In the genomic region with DNA sequence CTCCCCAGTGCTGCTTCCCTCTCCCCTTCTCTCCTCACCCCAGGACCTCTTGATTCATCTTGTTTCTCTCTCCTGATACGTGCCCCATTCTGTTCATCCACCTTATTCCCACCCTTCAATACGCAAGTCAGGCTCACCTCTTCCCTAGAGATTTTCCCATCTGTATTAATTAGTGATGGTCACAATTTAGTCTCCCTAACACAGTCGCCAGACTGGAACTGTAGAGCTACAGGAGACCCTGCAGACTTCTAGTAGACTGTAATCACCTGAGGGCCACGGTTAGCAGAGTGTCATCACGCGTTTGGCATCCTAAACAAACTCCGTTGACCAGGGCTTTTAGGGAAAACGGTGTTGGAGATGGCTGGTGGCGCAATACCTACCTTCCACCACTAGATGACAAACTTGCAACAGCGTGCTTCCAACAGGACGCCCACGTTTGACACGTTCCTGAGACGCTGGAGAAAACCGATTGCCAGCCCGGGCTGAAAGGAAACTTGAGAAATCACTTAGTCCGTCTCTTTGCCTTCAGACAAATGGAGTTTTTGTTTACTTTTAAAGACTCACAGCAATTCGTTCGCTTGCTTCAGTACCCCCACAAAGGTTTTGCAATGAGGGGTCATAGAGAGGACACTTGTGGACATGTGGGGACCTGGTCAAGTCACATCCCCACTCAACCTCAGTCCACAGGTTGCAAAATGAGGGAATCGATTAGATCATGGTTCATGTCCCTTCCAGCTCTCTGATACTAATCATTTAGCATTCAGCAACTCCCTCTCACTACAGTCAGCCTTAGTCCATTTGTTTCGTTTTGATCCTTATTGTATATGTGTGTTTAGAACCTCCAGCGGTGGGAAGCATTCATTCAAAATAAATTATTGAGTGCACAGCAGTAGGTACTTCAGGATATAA, we compare ENCODE assay signal across 1 cellular context.
TF ChIP-seq lines count a peak whose summit lies in the region.

No MANE protein-coding gene starts in this region.

TF ChIP-seq in GM12878, 131 proteins besides CTCF, POLR2A, EP300 and RAD21 (continued from another document):
- TF ChIP-seq, protein P1, sequence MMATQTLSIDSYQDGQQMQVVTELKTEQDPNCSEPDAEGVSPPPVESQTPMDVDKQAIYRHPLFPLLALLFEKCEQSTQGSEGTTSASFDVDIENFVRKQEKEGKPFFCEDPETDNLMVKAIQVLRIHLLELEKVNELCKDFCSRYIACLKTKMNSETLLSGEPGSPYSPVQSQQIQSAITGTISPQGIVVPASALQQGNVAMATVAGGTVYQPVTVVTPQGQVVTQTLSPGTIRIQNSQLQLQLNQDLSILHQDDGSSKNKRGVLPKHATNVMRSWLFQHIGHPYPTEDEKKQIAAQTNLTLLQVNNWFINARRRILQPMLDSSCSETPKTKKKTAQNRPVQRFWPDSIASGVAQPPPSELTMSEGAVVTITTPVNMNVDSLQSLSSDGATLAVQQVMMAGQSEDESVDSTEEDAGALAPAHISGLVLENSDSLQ (IDR thresholded peaks at IDR 0.05) = no peak; the same call in 1 of the 2 replicates
- no peak for TF ChIP-seq LARP7 (IDR thresholded peaks at IDR 0.05)
- TF ChIP-seq BRCA1 (IDR thresholded peaks at IDR 0.05; ENCODE audit: low read depth, low read length) = no peak
- TF ChIP-seq NFIC (IDR thresholded peaks at IDR 0.05; ENCODE audit: low read depth, low read length) = no peak
- TF ChIP-seq ZNF24 (IDR thresholded peaks at IDR 0.05) = 0 out of 2 replicates have a peak, but pooled peaks have one; percentile 46
- TF ChIP-seq, protein P2, sequence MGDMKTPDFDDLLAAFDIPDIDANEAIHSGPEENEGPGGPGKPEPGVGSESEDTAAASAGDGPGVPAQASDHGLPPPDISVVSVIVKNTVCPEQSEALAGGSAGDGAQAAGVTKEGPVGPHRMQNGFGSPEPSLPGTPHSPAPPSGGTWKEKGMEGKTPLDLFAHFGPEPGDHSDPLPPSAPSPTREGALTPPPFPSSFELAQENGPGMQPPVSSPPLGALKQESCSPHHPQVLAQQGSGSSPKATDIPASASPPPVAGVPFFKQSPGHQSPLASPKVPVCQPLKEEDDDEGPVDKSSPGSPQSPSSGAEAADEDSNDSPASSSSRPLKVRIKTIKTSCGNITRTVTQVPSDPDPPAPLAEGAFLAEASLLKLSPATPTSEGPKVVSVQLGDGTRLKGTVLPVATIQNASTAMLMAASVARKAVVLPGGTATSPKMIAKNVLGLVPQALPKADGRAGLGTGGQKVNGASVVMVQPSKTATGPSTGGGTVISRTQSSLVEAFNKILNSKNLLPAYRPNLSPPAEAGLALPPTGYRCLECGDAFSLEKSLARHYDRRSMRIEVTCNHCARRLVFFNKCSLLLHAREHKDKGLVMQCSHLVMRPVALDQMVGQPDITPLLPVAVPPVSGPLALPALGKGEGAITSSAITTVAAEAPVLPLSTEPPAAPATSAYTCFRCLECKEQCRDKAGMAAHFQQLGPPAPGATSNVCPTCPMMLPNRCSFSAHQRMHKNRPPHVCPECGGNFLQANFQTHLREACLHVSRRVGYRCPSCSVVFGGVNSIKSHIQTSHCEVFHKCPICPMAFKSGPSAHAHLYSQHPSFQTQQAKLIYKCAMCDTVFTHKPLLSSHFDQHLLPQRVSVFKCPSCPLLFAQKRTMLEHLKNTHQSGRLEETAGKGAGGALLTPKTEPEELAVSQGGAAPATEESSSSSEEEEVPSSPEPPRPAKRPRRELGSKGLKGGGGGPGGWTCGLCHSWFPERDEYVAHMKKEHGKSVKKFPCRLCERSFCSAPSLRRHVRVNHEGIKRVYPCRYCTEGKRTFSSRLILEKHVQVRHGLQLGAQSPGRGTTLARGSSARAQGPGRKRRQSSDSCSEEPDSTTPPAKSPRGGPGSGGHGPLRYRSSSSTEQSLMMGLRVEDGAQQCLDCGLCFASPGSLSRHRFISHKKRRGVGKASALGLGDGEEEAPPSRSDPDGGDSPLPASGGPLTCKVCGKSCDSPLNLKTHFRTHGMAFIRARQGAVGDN (IDR thresholded peaks at IDR 0.05) = peak; percentile 65
- no peak for TF ChIP-seq POLR2AphosphoS5 (IDR thresholded peaks at IDR 0.05; ENCODE audit: low read length)
- TF ChIP-seq TCF3 (IDR thresholded peaks at IDR 0.05; ENCODE audit: borderline replicate concordance, insufficient read depth, low read depth, low read length) = no peak
- TF ChIP-seq CHD2 (IDR thresholded peaks at IDR 0.05; ENCODE audit: borderline replicate concordance, low read depth, low read length) = 0 out of 2 replicates have a peak, but pooled peaks have one; percentile 25
- TF ChIP-seq NR2C1 (IDR thresholded peaks at IDR 0.05) = no peak
- no peak for TF ChIP-seq GABPA (IDR thresholded peaks at IDR 0.05; ENCODE audit: low read depth)
- TF ChIP-seq, protein P3, sequence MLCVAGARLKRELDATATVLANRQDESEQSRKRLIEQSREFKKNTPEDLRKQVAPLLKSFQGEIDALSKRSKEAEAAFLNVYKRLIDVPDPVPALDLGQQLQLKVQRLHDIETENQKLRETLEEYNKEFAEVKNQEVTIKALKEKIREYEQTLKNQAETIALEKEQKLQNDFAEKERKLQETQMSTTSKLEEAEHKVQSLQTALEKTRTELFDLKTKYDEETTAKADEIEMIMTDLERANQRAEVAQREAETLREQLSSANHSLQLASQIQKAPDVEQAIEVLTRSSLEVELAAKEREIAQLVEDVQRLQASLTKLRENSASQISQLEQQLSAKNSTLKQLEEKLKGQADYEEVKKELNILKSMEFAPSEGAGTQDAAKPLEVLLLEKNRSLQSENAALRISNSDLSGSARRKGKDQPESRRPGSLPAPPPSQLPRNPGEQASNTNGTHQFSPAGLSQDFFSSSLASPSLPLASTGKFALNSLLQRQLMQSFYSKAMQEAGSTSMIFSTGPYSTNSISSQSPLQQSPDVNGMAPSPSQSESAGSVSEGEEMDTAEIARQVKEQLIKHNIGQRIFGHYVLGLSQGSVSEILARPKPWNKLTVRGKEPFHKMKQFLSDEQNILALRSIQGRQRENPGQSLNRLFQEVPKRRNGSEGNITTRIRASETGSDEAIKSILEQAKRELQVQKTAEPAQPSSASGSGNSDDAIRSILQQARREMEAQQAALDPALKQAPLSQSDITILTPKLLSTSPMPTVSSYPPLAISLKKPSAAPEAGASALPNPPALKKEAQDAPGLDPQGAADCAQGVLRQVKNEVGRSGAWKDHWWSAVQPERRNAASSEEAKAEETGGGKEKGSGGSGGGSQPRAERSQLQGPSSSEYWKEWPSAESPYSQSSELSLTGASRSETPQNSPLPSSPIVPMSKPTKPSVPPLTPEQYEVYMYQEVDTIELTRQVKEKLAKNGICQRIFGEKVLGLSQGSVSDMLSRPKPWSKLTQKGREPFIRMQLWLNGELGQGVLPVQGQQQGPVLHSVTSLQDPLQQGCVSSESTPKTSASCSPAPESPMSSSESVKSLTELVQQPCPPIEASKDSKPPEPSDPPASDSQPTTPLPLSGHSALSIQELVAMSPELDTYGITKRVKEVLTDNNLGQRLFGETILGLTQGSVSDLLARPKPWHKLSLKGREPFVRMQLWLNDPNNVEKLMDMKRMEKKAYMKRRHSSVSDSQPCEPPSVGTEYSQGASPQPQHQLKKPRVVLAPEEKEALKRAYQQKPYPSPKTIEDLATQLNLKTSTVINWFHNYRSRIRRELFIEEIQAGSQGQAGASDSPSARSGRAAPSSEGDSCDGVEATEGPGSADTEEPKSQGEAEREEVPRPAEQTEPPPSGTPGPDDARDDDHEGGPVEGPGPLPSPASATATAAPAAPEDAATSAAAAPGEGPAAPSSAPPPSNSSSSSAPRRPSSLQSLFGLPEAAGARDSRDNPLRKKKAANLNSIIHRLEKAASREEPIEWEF (IDR thresholded peaks at IDR 0.05; ENCODE audit: insufficient replicate concordance, low read depth, low read length) = peak; percentile 51
- TF ChIP-seq TCF7 (IDR thresholded peaks at IDR 0.05; ENCODE audit: borderline replicate concordance) = no peak
- TF ChIP-seq IKZF2 (IDR thresholded peaks at IDR 0.05) = peak; percentile 46 to 73
- no peak for TF ChIP-seq HDAC6 (IDR thresholded peaks at IDR 0.05; ENCODE audit: unreplicated experiment)
- TF ChIP-seq SPI1 (IDR thresholded peaks at IDR 0.05; ENCODE audit: borderline replicate concordance, insufficient read depth, low read depth, low read length) = no peak
- peak; percentile 85 to 86 for TF ChIP-seq BHLHE40 (IDR thresholded peaks at IDR 0.05; ENCODE audit: borderline replicate concordance in 1 of 2, low read depth in 2 of 2, low read length in 1 of 2)
- TF ChIP-seq, protein P4, sequence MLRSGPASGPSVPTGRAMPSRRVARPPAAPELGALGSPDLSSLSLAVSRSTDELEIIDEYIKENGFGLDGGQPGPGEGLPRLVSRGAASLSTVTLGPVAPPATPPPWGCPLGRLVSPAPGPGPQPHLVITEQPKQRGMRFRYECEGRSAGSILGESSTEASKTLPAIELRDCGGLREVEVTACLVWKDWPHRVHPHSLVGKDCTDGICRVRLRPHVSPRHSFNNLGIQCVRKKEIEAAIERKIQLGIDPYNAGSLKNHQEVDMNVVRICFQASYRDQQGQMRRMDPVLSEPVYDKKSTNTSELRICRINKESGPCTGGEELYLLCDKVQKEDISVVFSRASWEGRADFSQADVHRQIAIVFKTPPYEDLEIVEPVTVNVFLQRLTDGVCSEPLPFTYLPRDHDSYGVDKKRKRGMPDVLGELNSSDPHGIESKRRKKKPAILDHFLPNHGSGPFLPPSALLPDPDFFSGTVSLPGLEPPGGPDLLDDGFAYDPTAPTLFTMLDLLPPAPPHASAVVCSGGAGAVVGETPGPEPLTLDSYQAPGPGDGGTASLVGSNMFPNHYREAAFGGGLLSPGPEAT (IDR thresholded peaks at IDR 0.05; ENCODE audit: low read depth) = 0 out of 2 replicates have a peak, but pooled peaks have one; percentile 27
- peak; percentile 86 for TF ChIP-seq YY1 (IDR thresholded peaks at IDR 0.05; ENCODE audit: low read depth, low read length)
